7 cellular contexts compared by ENCODE assay signal in the genomic region with DNA sequence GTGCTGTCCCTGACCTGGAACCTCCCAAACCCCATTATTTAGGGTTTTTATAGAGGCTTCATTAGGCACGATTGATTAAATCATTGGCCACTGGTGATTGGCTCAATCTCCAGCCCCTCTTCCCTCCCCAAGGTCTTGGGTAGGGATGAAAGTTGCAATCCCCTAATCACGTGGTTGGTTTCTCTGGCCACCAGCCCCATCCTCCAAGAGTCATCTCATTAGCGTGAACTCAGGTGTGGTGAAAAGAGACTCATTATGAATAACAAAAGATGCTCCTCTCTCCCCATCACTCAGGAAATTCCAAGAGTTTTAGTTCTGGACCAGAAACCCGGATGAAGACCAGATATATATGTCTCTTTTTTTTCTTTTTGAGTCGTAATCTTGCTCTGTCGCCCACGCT.
"Had no signal": no experiment of that assay in that cellular context is flagged by ENCODE, and none has a peak within 500 bp of the region (broad histone marks: within the 10 kb centered on the region; RNA-seq: fewer than 3 reads in every experiment).

No MANE protein-coding gene starts in this region.

- H3K27ac ChIP-seq: KMS-11 had no signal

- H3K9ac ChIP-seq: KMS-11 had no signal

- H3K4me2 ChIP-seq: KMS-11 had no signal

- DNase-seq: GOT3, HCEC 1CT, IMR-90, KBM-7 had no signal

- FAIRE-seq: H54, HTR-8/SVneo had no signal
